1 cellular context compared by ENCODE assay signal in the genomic region with DNA sequence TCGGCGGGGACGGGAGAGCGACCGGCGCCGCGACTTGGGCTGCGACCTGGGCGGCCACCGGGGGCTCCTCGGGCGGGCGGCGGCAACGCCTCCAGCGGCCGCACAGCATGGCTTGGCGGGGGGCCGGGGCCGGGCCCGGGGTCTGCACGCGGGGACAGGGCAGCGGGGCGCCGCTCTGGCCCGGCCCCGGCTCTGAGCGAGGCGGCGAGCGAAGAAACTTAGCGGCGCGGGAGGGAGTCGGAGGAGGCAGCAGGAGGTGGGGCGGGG.
TF ChIP-seq lines count a peak whose summit lies in the region.

TSS of gene PLCD3 (minus strand) at position 214 of the 267 bp plus-strand sequence. CDS start at position 109, 105 bp downstream.

TF ChIP-seq in liver, 16 proteins besides CTCF, POLR2A, EP300 and RAD21 (continued from another document):
- TF ChIP-seq, protein P1, sequence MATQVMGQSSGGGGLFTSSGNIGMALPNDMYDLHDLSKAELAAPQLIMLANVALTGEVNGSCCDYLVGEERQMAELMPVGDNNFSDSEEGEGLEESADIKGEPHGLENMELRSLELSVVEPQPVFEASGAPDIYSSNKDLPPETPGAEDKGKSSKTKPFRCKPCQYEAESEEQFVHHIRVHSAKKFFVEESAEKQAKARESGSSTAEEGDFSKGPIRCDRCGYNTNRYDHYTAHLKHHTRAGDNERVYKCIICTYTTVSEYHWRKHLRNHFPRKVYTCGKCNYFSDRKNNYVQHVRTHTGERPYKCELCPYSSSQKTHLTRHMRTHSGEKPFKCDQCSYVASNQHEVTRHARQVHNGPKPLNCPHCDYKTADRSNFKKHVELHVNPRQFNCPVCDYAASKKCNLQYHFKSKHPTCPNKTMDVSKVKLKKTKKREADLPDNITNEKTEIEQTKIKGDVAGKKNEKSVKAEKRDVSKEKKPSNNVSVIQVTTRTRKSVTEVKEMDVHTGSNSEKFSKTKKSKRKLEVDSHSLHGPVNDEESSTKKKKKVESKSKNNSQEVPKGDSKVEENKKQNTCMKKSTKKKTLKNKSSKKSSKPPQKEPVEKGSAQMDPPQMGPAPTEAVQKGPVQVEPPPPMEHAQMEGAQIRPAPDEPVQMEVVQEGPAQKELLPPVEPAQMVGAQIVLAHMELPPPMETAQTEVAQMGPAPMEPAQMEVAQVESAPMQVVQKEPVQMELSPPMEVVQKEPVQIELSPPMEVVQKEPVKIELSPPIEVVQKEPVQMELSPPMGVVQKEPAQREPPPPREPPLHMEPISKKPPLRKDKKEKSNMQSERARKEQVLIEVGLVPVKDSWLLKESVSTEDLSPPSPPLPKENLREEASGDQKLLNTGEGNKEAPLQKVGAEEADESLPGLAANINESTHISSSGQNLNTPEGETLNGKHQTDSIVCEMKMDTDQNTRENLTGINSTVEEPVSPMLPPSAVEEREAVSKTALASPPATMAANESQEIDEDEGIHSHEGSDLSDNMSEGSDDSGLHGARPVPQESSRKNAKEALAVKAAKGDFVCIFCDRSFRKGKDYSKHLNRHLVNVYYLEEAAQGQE (IDR thresholded peaks at IDR 0.05), result no peak
- no peak for TF ChIP-seq YY1 (IDR thresholded peaks at IDR 0.05)
- TF ChIP-seq FOXA1 (IDR thresholded peaks at IDR 0.05), result no peak
- no peak for TF ChIP-seq EGR1 (IDR thresholded peaks at IDR 0.05; ENCODE audit: low read depth in 2 of 2)
- TF ChIP-seq, protein P2, sequence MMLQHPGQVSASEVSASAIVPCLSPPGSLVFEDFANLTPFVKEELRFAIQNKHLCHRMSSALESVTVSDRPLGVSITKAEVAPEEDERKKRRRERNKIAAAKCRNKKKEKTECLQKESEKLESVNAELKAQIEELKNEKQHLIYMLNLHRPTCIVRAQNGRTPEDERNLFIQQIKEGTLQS (IDR thresholded peaks at IDR 0.05), result no peak
- no peak for TF ChIP-seq JUND (IDR thresholded peaks at IDR 0.05)
- no peak for TF ChIP-seq NR2F2 (IDR thresholded peaks at IDR 0.05)
- TF ChIP-seq GABPA (IDR thresholded peaks at IDR 0.05 in 1 of 2, conservative IDR thresholded peaks at IDR 0.05 in 1 of 2), result no peak
